8 cellular contexts compared by ENCODE assay signal in genomic region chr10:63630085-63630927, GRCh38.
DNase-seq lines count a peak whose midpoint lies in the region; ATAC-seq and TF ChIP-seq lines count a peak whose summit lies in the region.

No MANE protein-coding gene starts in this region.

- WGBS in ovary, 3 donors, result 0 to 1% (median 1%) methylated on average over 27 to 69 of the region's 69 CpGs
- WGBS in thyroid gland, 2 donors, result 0% methylated on average over 5 to 30 of the region's 69 CpGs

- TF ChIP-seq CTCF in HCT116 (IDR thresholded peaks at IDR 0.05 in 2 of 3, conservative IDR thresholded peaks at IDR 0.05 in 1 of 3; ENCODE audit: borderline replicate concordance in 1 of 3, insufficient read depth in 1 of 3, low read depth in 2 of 3, low read length in 2 of 3) (no peak), MM.1S (IDR thresholded peaks at IDR 0.05; ENCODE audit: low read length) (no peak), ovary (IDR thresholded peaks at IDR 0.05) (no peak), thyroid gland (IDR thresholded peaks at IDR 0.05) (peak in 1 of 6 experiments; percentile 8)

- H3K4me1 Mint-ChIP-seq in activated naive CD8-positive, alpha-beta T cell (ENCODE audit: low read depth), result peaks cover 25% of the 10 kb centered on the region

- H3K27me3 Mint-ChIP-seq in activated naive CD8-positive, alpha-beta T cell, result no peaks in the 10 kb centered on the region

- H3K9me3 ChIP-seq in HCT116 (ENCODE audit: control insufficient read depth in 1 of 2, insufficient read depth in 1 of 2, low read depth in 1 of 2, low read length in 2 of 2) (no peaks in the 10 kb centered on the region), MM.1S (replicated peaks; ENCODE audit: insufficient read depth, low read length) (no peaks in the 10 kb centered on the region), SK-N-MC (ENCODE audit: low read depth, low read length) (no peaks in the 10 kb centered on the region), ovary (no peaks in the 10 kb centered on the region), thyroid gland (no peaks in the 10 kb centered on the region)

- BruUV-seq in HCT116 (replicated peaks; lab: Mats Ljungman, UMichigan), result no TSS peak

- POLR2A ChIA-PET in HCT116 (lab: Charles Lee), result interaction anchor here (0.6 to 2.3 kb wide), 9 partner anchors 73 to 361 kb away, joined by 3 to 11 read pairs (median 5); no protein-coding TSS in a partner anchor

- H4K20me1 ChIP-seq in HCT116 (ENCODE audit: insufficient read depth) (no peaks in the 10 kb centered on the region), MM.1S (ENCODE audit: insufficient read depth, low read length) (no peaks in the 10 kb centered on the region)

- DNase-seq in GM04504 (ENCODE audit: low read depth) (peak; percentile 86), HCT116 (ENCODE audit: low read depth, low spot score) (peak; percentile 63), MM.1S (peak; percentile 87), SK-N-MC (ENCODE audit: low read depth, low spot score) (no peak), Right ventricle myocardium inferior (ENCODE audit: missing footprints) (peak; percentile 95), ovary (peak; percentile 92 to 97 (median 94)), thyroid gland (peak; percentile 92 to 93)

- intact Hi-C loops in HCT116 (cut with micrococcal nuclease), result loop anchor here (5.0 kb wide), 1 partner anchor 137 kb away; no protein-coding TSS in a partner anchor
- intact Hi-C loops in Right ventricle myocardium inferior (cut with DNase I), result loop anchor here (1.0 to 2.0 kb wide), 6 partner anchors 40 to 460 kb away; partner anchors contain the start of gene REEP3
- intact Hi-C loops in ovary (cut with DNase I), result loop anchor here (2.0 to 10.0 kb wide), 7 partner anchors 72 to 466 kb away; partner anchors contain the start of gene REEP3 (in 1 of the 4)
- intact Hi-C loops in thyroid gland (cut with DNase I), result loop anchor here (5.0 kb wide), 1 partner anchor 87 kb away; no protein-coding TSS in a partner anchor

- RAD21 ChIA-PET in HCT116 (lab: Charles Lee; ENCODE audit: low non-redundant PET in 1 of 2, low total read pairs in 2 of 2, uncharacterized antibody in 2 of 2, unreplicated experiment in 2 of 2), result interaction anchor here (0.6 to 1.7 kb wide), 5 partner anchors 77 to 463 kb away, joined by 3 to 6 read pairs (median 4); no protein-coding TSS in a partner anchor

- CTCF ChIA-PET in HCT116 (lab: Charles Lee), result interaction anchor here (0.6 to 5.0 kb wide), 9 partner anchors 9 to 470 kb away, joined by 3 to 51 read pairs (median 3); no protein-coding TSS in a partner anchor

- peak overlapping the region; percentile 73 for H3K9ac ChIP-seq in HCT116 (ENCODE audit: low read length)
- H3K9ac ChIP-seq in MM.1S (ENCODE audit: low read length), result peak overlapping the region; percentile 64; the same call in 1 of the 2 replicates
- peak overlapping the region; percentile 60 for H3K9ac ChIP-seq in SK-N-MC (ENCODE audit: insufficient read length)

- H3F3A ChIP-seq in MM.1S (ENCODE audit: insufficient read depth, low read length), result peaks cover 23% of the 10 kb centered on the region

- H3K36me3 ChIP-seq in HCT116 (ENCODE audit: control insufficient read depth in 1 of 2, insufficient read depth in 2 of 2, low read length in 2 of 2) (no peaks in the 10 kb centered on the region), MM.1S (replicated peaks; ENCODE audit: insufficient read depth, low read length) (no peaks in the 10 kb centered on the region), SK-N-MC (ENCODE audit: insufficient read depth, low read length) (no peaks in the 10 kb centered on the region), ovary (no peaks in the 10 kb centered on the region), thyroid gland (no peaks in the 10 kb centered on the region)

- TF ChIP-seq EP300 in ovary (IDR thresholded peaks at IDR 0.05), result no peak

- 0 out of 2 replicates have a peak, but pooled peaks have one; percentile 7 for TF ChIP-seq RAD21 in HCT116 (IDR thresholded peaks at IDR 0.05; ENCODE audit: low read depth)

- H3K9me2 ChIP-seq in HCT116 (ENCODE audit: insufficient read depth) (no peaks in the 10 kb centered on the region), MM.1S (replicated peaks; ENCODE audit: insufficient read depth, low read length) (no peaks in the 10 kb centered on the region)

- peak overlapping the region; percentile 46 to 59 for H3K4me3 ChIP-seq in HCT116 (replicated peaks in 1 of 2; ENCODE audit: low read depth in 1 of 2, low read length in 2 of 2)
- peak overlapping the region; percentile 75 for H3K4me3 ChIP-seq in MM.1S (ENCODE audit: low read length)
- H3K4me3 ChIP-seq in SK-N-MC, result peak overlapping the region; percentile 81
- peak overlapping the region; percentile 57 for H3K4me3 ChIP-seq in ovary
- peak overlapping the region in 2 of 3 donors; percentile 59 to 70 for H3K4me3 ChIP-seq in thyroid gland (replicated peaks in 1 of 3)

- peak overlapping the region; percentile 90 for H3K4me3 Mint-ChIP-seq in activated naive CD8-positive, alpha-beta T cell

- H3K36me3 Mint-ChIP-seq in activated naive CD8-positive, alpha-beta T cell, result no peaks in the 10 kb centered on the region

- H3K27me3 ChIP-seq in HCT116 (ENCODE audit: insufficient read depth, low read length) (no peaks in the 10 kb centered on the region), MM.1S (replicated peaks; ENCODE audit: insufficient read depth, low read length) (no peaks in the 10 kb centered on the region; the same call in 1 of the 2 replicates), ovary (no peaks in the 10 kb centered on the region), thyroid gland (no peaks in the 10 kb centered on the region)

- no peaks in the 10 kb centered on the region for H3K9me3 Mint-ChIP-seq in activated naive CD8-positive, alpha-beta T cell (ENCODE audit: low read depth)

- H3K79me2 ChIP-seq in HCT116 (ENCODE audit: insufficient read depth, low read length) (no peaks in the 10 kb centered on the region), MM.1S (ENCODE audit: low read length) (no peaks in the 10 kb centered on the region)

- H3K27ac Mint-ChIP-seq in activated naive CD8-positive, alpha-beta T cell, result peak overlapping the region; percentile 75

- H3K4me2 ChIP-seq in HCT116 (ENCODE audit: low read length), result peak overlapping the region; percentile 80
- peak overlapping the region; percentile 95 for H3K4me2 ChIP-seq in MM.1S (ENCODE audit: low read depth, low read length)

- H2AFZ ChIP-seq in HCT116 (ENCODE audit: low read depth, low read length, poor library complexity, severe bottlenecking) (peak overlapping the region; percentile 29), MM.1S (ENCODE audit: low read length) (peak overlapping the region; percentile 91)

- peak; percentile 72 for ATAC-seq in HCT116
- peak; percentile 80 for ATAC-seq in Right ventricle myocardium inferior

- H3K27ac ChIP-seq in HCT116 (ENCODE audit: low read depth, low read length), result peak overlapping the region; percentile 94
- H3K27ac ChIP-seq in MM.1S (ENCODE audit: low read length), result peak overlapping the region; percentile 86; the same call in 1 of the 2 replicates
- peak overlapping the region; percentile 96 for H3K27ac ChIP-seq in SK-N-MC
- H3K27ac ChIP-seq in ovary, result peak overlapping the region; percentile 87 to 92
- peak overlapping the region; percentile 99 for H3K27ac ChIP-seq in thyroid gland

- H3K4me1 ChIP-seq in HCT116 (ENCODE audit: control insufficient read depth in 1 of 2, insufficient read depth in 2 of 2, low read length in 2 of 2) (peaks cover 38 to 48% of the 10 kb centered on the region in 2 experiments), MM.1S (ENCODE audit: low read length) (peaks cover 17% of the 10 kb centered on the region), ovary (ENCODE audit: insufficient read depth) (peaks cover 7% of the 10 kb centered on the region), thyroid gland (peaks cover 14 to 19% of the 10 kb centered on the region in 2 donors)

- peak; percentile 28 for TF ChIP-seq POLR2A in HCT116 (IDR thresholded peaks at IDR 0.05; ENCODE audit: borderline replicate concordance, extremely low read depth, insufficient read depth, insufficient read length)
- TF ChIP-seq POLR2A in ovary (IDR thresholded peaks at IDR 0.05), result peak; percentile 58
- TF ChIP-seq POLR2A in thyroid gland (IDR thresholded peaks at IDR 0.05), result peak; percentile 42 to 78

TF ChIP-seq in HCT116, 20 proteins besides CTCF, POLR2A, EP300 and RAD21 (continues in another document):
- no peak for TF ChIP-seq CEBPB (IDR thresholded peaks at IDR 0.05; ENCODE audit: low read depth)
- TF ChIP-seq MAX (IDR thresholded peaks at IDR 0.05), result 0 out of 2 replicates have a peak, but pooled peaks have one; percentile 23
- no peak for TF ChIP-seq JUND (IDR thresholded peaks at IDR 0.05)
- TF ChIP-seq ZBTB33 (IDR thresholded peaks at IDR 0.05; ENCODE audit: extremely low read depth, insufficient replicate concordance, low read length), result no peak
- no peak for TF ChIP-seq ATF3 (IDR thresholded peaks at IDR 0.05)
- TF ChIP-seq SIN3A (IDR thresholded peaks at IDR 0.05; ENCODE audit: low read depth), result no peak
- TF ChIP-seq TCF7L2 (IDR thresholded peaks at IDR 0.05; ENCODE audit: borderline replicate concordance, extremely low read depth, insufficient read depth, insufficient read length), result peak; percentile 58
